In the genomic region with DNA sequence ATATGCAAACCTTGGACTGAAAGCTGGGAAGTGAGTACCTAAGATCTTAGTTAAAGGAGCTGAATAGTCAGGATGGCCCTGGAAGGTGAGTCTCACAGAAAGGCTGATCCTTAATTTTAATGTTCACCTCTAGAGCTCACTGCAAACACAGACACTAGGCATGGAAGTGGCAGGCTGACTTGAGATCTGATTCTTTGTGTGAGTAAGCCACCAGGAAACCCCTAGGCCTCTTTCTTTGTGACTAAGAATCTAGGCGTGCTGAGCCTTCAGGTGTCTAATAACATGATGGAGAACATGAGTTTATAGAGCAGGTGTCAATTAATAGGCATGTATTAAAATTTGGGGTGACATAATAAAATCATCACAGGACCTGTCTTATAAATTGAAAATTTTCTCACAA, we compare ENCODE assay signal across 28 cellular contexts.
"Had no signal": no experiment of that assay in that cellular context is flagged by ENCODE, and none has a peak within 500 bp of the region (broad histone marks: within the 10 kb centered on the region; RNA-seq: fewer than 3 reads in every experiment).

No MANE protein-coding gene starts in this region.

- H3K4me1 ChIP-seq: left ventricle myocardium inferior, neural progenitor cell, parathyroid adenoma, psoas muscle, right atrium auricular region, right lobe of liver, tibial nerve, uterus had no signal

- H3K27me3 ChIP-seq: neural progenitor cell, neutrophil, right atrium auricular region, right lobe of liver, tibial nerve, uterus had no signal

- H3K27me3 Mint-ChIP-seq: naive B cell; stimulated activated memory B cell treated with anti-CD40 and anti-IgM and Interleukin-4, amounts not matched to agents 10 μg/mL and 1 μg/mL and 100 μg/mL, for 72 hours; stimulated activated naive CD8-positive, alpha-beta T cell treated with anti-CD3 and anti-CD28 coated beads, Interleukin-15, amount 100 ng/mL, for 72 hours; type B pancreatic cell had no signal

- H3K4me2 ChIP-seq: neural progenitor cell, smooth muscle cell had no signal

- ATAC-seq: natural killer cell; psoas muscle; right lobe of liver; stimulated activated memory B cell treated with anti-CD40 and anti-IgM and Interleukin-4, amounts not matched to agents 10 μg/mL and 1 μg/mL and 100 μg/mL, for 72 hours; stimulated activated naive CD8-positive, alpha-beta T cell treated with anti-CD3 and anti-CD28 coated beads, Interleukin-15, amount 100 ng/mL, for 72 hours had no signal

- H3K36me3 ChIP-seq: left ventricle myocardium inferior, neural progenitor cell, neutrophil, right atrium auricular region, right lobe of liver, tibial nerve, uterus had no signal

- DNase-seq: immature natural killer cell; kidney; left ventricle myocardium inferior; mesendoderm; naive B cell; natural killer cell; nephron progenitor cell; occipital lobe; psoas muscle; right lobe of liver; stimulated activated CD4-positive, alpha-beta T cell treated with anti-CD3 and anti-CD28 coated beads, Interleukin-1b, Interleukin-23, amount 100 ng/mL, for 48 hours; stimulated activated CD4-positive, alpha-beta T cell treated with anti-CD3 and anti-CD28 coated beads, Interleukin-2, amount 100 ng/mL, for 48 hours; stimulated activated CD4-positive, alpha-beta T cell treated with anti-CD3 and anti-CD28 coated beads, Interleukin-4, amount 100 ng/mL, for 4 hours; stimulated activated CD8-positive, alpha-beta memory T cell treated with anti-CD3 and anti-CD28 coated beads, Interleukin-4, amount 100 ng/mL, for 48 hours; stimulated activated naive CD4-positive, alpha-beta T cell treated with Interleukin-2 at 50 U/mL for 16 hours; stimulated activated naive CD8-positive, alpha-beta T cell treated with anti-CD3 and anti-CD28 coated beads, Interleukin-15, amount 100 ng/mL, for 72 hours; substantia nigra; uterus had no signal

- H3K4me3 Mint-ChIP-seq: immature natural killer cell; mesothelial cell of epicardium; naive B cell; natural killer cell; nephron progenitor cell; neural progenitor cell; stimulated activated memory B cell treated with anti-CD40 and anti-IgM and Interleukin-4, amounts not matched to agents 10 μg/mL and 1 μg/mL and 100 μg/mL, for 72 hours; stimulated activated naive CD8-positive, alpha-beta T cell treated with anti-CD3 and anti-CD28 coated beads, Interleukin-15, amount 100 ng/mL, for 72 hours; type B pancreatic cell had no signal

- H3K4me1 Mint-ChIP-seq: immature natural killer cell; mesothelial cell of epicardium; naive B cell; natural killer cell; nephron progenitor cell; neural progenitor cell; stimulated activated memory B cell treated with anti-CD40 and anti-IgM and Interleukin-4, amounts not matched to agents 10 μg/mL and 1 μg/mL and 100 μg/mL, for 72 hours; stimulated activated naive CD8-positive, alpha-beta T cell treated with anti-CD3 and anti-CD28 coated beads, Interleukin-15, amount 100 ng/mL, for 72 hours had no signal

- H3K27ac Mint-ChIP-seq: immature natural killer cell; mesothelial cell of epicardium; naive B cell; natural killer cell; nephron progenitor cell; neural progenitor cell; stimulated activated memory B cell treated with anti-CD40 and anti-IgM and Interleukin-4, amounts not matched to agents 10 μg/mL and 1 μg/mL and 100 μg/mL, for 72 hours; stimulated activated naive CD8-positive, alpha-beta T cell treated with anti-CD3 and anti-CD28 coated beads, Interleukin-15, amount 100 ng/mL, for 72 hours; type B pancreatic cell had no signal

- H3K4me3 ChIP-seq: left ventricle myocardium inferior, lung, neural progenitor cell, psoas muscle, right atrium auricular region, right lobe of liver, smooth muscle cell, tibial nerve, uterus had no signal

- H2AFZ ChIP-seq: neural progenitor cell, parathyroid adenoma had no signal

- H3K79me2 ChIP-seq: parathyroid adenoma had no signal

- H3K36me3 Mint-ChIP-seq: mesothelial cell of epicardium; naive B cell; neural progenitor cell; stimulated activated memory B cell treated with anti-CD40 and anti-IgM and Interleukin-4, amounts not matched to agents 10 μg/mL and 1 μg/mL and 100 μg/mL, for 72 hours; type B pancreatic cell had no signal

- H3K27ac ChIP-seq: left ventricle myocardium inferior, neural progenitor cell, neutrophil, parathyroid adenoma, psoas muscle, right atrium auricular region, right lobe of liver, tibial nerve, uterus had no signal

- H3K9me3 Mint-ChIP-seq: mesothelial cell of epicardium, nephron progenitor cell, neural progenitor cell, type B pancreatic cell had no signal
